Comparison of ENCODE assay signal across 8 cellular contexts in the genomic region with DNA sequence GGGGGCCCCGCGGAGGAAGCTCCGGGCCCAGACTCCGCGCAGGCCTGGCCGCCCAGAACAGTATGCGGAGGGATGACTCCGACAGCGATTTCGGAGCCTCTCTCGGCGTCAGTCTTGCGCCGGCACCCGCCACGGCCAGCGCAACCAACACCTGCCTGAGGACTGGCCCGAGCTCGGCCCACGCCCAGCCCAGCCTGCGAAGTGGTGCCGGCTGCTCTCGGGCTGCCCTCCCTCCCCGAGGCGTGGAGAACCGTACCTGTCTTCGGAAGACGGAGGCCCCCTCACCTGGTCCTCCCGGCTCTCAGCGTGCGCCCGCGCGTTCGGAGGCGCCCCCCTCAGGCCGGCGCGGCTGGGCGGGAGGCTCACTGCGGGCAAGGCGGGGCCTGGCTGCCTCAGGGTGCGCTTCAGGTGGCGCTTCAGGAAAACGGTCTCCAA. TPM values are rescaled to one million over a fixed set of nuclear protein-coding genes. Genes with fewer than 3 reads are reported as not detected.
DNase-seq lines count a peak whose midpoint lies in the region; ATAC-seq and TF ChIP-seq lines count a peak whose summit lies in the region.

A gene with protein sequence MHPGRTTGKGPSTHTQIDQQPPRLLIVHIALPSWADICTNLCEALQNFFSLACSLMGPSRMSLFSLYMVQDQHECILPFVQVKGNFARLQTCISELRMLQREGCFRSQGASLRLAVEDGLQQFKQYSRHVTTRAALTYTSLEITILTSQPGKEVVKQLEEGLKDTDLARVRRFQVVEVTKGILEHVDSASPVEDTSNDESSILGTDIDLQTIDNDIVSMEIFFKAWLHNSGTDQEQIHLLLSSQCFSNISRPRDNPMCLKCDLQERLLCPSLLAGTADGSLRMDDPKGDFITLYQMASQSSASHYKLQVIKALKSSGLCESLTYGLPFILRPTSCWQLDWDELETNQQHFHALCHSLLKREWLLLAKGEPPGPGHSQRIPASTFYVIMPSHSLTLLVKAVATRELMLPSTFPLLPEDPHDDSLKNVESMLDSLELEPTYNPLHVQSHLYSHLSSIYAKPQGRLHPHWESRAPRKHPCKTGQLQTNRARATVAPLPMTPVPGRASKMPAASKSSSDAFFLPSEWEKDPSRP (minus strand): TSS at position 322 of the 435 bp plus-strand sequence. CDS start 8,055 bp downstream, outside the sequence.

- no peak within 1 kb of the TSS for H3K9ac ChIP-seq in GM23248

- peaks cover 0 to 4% of the 10 kb centered on the region in 2 donors for H3K9me3 Mint-ChIP-seq in activated naive CD4-positive, alpha-beta T cell treated with anti-CD3 and anti-CD28 coated beads, Interleukin-2, amount 50 U/mL, for 72 hours

- H3K9me2 ChIP-seq in GM23248 (ENCODE audit: insufficient read depth), result no peaks in the 10 kb centered on the region

- H3K4me3 ChIP-seq in GM23248, result no peak within 1 kb of the TSS
- no peak within 1 kb of the TSS for H3K4me3 ChIP-seq in right cardiac atrium (ENCODE audit: low read length)
- peak within 1 kb of the TSS; percentile 45 for H3K4me3 ChIP-seq in retinal pigment epithelial cell (ENCODE audit: low read length)

- no peaks in the 10 kb centered on the region for H3K9me3 ChIP-seq in GM23248 (ENCODE audit: low read depth)
- no peaks in the 10 kb centered on the region for H3K9me3 ChIP-seq in right cardiac atrium (ENCODE audit: control insufficient read depth, low read length)

- ATAC-seq in activated naive CD4-positive, alpha-beta T cell treated with anti-CD3 and anti-CD28 coated beads, Interleukin-2, amount 50 U/mL, for 72 hours, result peak; percentile 37 to 66
- peak; percentile 59 to 69 for ATAC-seq in right cardiac atrium

- 17 to 35% methylated on average over 25 to 33 of the region's 45 CpGs for WGBS in GM23248 (ENCODE audit: low coverage in 1 of 2, low lambda C conversion rate in 2 of 2, missing lambda C conversion rate in 2 of 2), 2 experiments
- 11% methylated on average over 45 of the region's 45 CpGs for WGBS in right cardiac atrium

- H2AFZ ChIP-seq in GM23248, result peak within 1 kb of the TSS; percentile 53

- intact Hi-C loops in right cardiac atrium (cut with DNase I), result no loop called here

- H3K4me2 ChIP-seq in GM23248 (ENCODE audit: unreplicated experiment), result peak within 1 kb of the TSS; percentile 7

- H3K4me1 ChIP-seq in GM23248 (ENCODE audit: insufficient read depth) (no peaks in the 10 kb centered on the region), right cardiac atrium (ENCODE audit: control insufficient read depth, insufficient read depth, low read length) (no peaks in the 10 kb centered on the region)

- no peak for DNase-seq in GM23248
- DNase-seq in activated naive CD4-positive, alpha-beta T cell treated with anti-CD3 and anti-CD28 coated beads, Interleukin-2, amount 50 U/mL, for 72 hours (ENCODE audit: low spot score in 2 of 2), result peak in 1 of 2 donors; percentile 22
- DNase-seq in right cardiac atrium, result peak in 1 of 3 donors; percentile 64
- no peak for DNase-seq in retinal pigment epithelial cell (ENCODE audit: low read depth)
- no peak for DNase-seq in ACHN
- no peak for DNase-seq in NCI-H187 (lab: John Stamatoyannopoulos, UW)
- no peak for DNase-seq in DMS79 treated with DMSO at 0.1 percent for 48 hours (lab: John Stamatoyannopoulos, UW)
- no peak for DNase-seq in T1000 (lab: John Stamatoyannopoulos, UW)

- H3F3A ChIP-seq in GM23248 (ENCODE audit: insufficient read depth), result no peaks in the 10 kb centered on the region; the same call in 1 of the 2 replicates

- H3K27me3 ChIP-seq in GM23248 (replicated peaks; ENCODE audit: insufficient read depth), result peaks cover 14% of the 10 kb centered on the region
- no peaks in the 10 kb centered on the region for H3K27me3 ChIP-seq in right cardiac atrium (ENCODE audit: control insufficient read depth, insufficient read depth)

- no peaks in the 10 kb centered on the region for H3K36me3 ChIP-seq in GM23248 (ENCODE audit: low read depth)

- no peaks in the 10 kb centered on the region for H3K79me2 ChIP-seq in GM23248 (ENCODE audit: insufficient read depth)

- in situ Hi-C loops in GM23248 (cut with MboI), result no loop called here
- in situ Hi-C loops in ACHN (cut with HindIII; ENCODE audit: low pct_ligation_motif_present, low pct_unique_long_range_greater_than_20kb, low sequenced_read_pairs), result no loop called here

- peaks cover 5 to 10% of the 10 kb centered on the region in 2 donors for H3K36me3 Mint-ChIP-seq in activated naive CD4-positive, alpha-beta T cell treated with anti-CD3 and anti-CD28 coated beads, Interleukin-2, amount 50 U/mL, for 72 hours

- no peaks in the 10 kb centered on the region for H4K20me1 ChIP-seq in GM23248 (ENCODE audit: insufficient read depth)

- no peak for TF ChIP-seq CTCF in retinal pigment epithelial cell (conservative IDR thresholded peaks at IDR 0.05; ENCODE audit: low read depth, low read length)

- H3K27ac ChIP-seq in GM23248 (no peak within 1 kb of the TSS), right cardiac atrium (ENCODE audit: low read length) (no peak within 1 kb of the TSS)

- H3K27ac Mint-ChIP-seq in activated naive CD4-positive, alpha-beta T cell treated with anti-CD3 and anti-CD28 coated beads, Interleukin-2, amount 50 U/mL, for 72 hours, result no peak within 1 kb of the TSS

RNA-seq across cellular contexts. Expression of the gene that starts here (rescaled TPM):
- 0.25 and 1.5 TPM in 2 replicates for total RNA-seq in GM23248 (2014; rRNA removed; shearing (Covaris generic))
- polyA plus RNA-seq in GM23248 (2016; fragmentation: Nextera tagmentation; extraction: Ambion mirVana) (0.13 and 0.18 TPM in 2 replicates), right cardiac atrium (0.07 TPM)
- total RNA-seq in activated naive CD4-positive, alpha-beta T cell treated with anti-CD3 and anti-CD28 coated beads, Interleukin-2, amount 50 U/mL, for 72 hours, result not detected
- 1 to 10 TPM in 1 of 4 donors, under 1 TPM in 2, not detected in 1; 0.14 to 1.1 (median 0.47) TPM for total RNA-seq in right cardiac atrium

Comparison
In these comparisons a context has a peak if more than half of its experiments do, and no peak if none do; other contexts are left out.
1. Peak in ATAC-seq in activated naive CD4-positive, alpha-beta T cell treated with anti-CD3 and anti-CD28 coated beads, Interleukin-2, amount 50 U/mL, for 72 hours; RNA of the gene not detected or under 1 TPM.